Comparison of ENCODE assay signal across 10 cellular contexts in the genomic region with DNA sequence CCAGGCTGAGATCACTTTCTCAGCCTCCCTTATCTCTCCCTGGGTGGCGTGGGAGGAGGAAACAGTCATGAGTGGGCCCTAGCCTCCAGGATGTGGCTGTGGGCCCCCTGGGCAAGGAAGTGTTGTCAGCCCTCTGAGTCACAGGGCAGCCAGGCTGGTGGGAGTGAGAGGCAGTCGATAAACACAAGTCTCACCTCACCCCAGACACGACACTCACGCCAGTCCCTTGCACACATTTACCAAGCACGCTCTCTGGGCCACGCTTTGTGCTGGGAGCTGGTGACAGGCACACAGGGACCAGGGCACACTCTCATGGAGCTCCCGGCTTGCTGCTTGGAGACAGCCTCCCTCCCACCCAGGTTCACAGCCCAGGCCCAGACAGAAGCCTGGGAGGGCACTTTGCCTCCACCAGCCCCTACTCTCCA. TPM values are rescaled to one million over a fixed set of nuclear protein-coding genes. Genes with fewer than 3 reads are reported as not detected.
DNase-seq lines count a peak whose midpoint lies in the region; ATAC-seq lines count a peak whose summit lies in the region.
"Had no signal": no experiment of that assay in that cellular context is flagged by ENCODE, and none has a peak within 500 bp of the region (broad histone marks: within the 10 kb centered on the region; RNA-seq: fewer than 3 reads in every experiment).

No MANE protein-coding gene starts in this region.

- no peak overlapping the region for H4K8ac ChIP-seq in trophoblast cell (ENCODE audit: low read depth, low read length)

- no peak overlapping the region for H3K4ac ChIP-seq in trophoblast cell (ENCODE audit: low read depth, low read length)

- no peaks in the 10 kb centered on the region for H3K36me3 ChIP-seq in trophoblast cell (ENCODE audit: control insufficient read depth in 1 of 2, insufficient read depth in 2 of 2, low read length in 2 of 2)

- peaks cover 3 to 4% of the 10 kb centered on the region in 2 experiments for H3K4me1 ChIP-seq in trophoblast cell (ENCODE audit: control insufficient read depth in 1 of 2, insufficient read depth in 2 of 2, low read length in 2 of 2)

- no peak overlapping the region for H4K12ac ChIP-seq in trophoblast cell (ENCODE audit: low read depth, low read length)

- H3K9ac ChIP-seq in trophoblast cell (ENCODE audit: low read length) = no peak overlapping the region

- no peak overlapping the region for H3K18ac ChIP-seq in trophoblast cell (ENCODE audit: low read length)

- no peak overlapping the region for H3K27ac ChIP-seq in trophoblast cell (ENCODE audit: low read depth, low read length)

- H3K14ac ChIP-seq in trophoblast cell (ENCODE audit: low read length) = no peak overlapping the region

- no peak overlapping the region for H3K4me3 ChIP-seq in trophoblast cell (ENCODE audit: low read depth, low read length)

- no peak overlapping the region for H2AFZ ChIP-seq in trophoblast cell (ENCODE audit: insufficient read depth, low read length, poor library complexity)

- no peak overlapping the region for H3K23ac ChIP-seq in trophoblast cell (ENCODE audit: low read length)

- H2BK12ac ChIP-seq in trophoblast cell (ENCODE audit: low read length) = no peak overlapping the region

- WGBS in trophoblast cell (ENCODE audit: extremely low coverage, insufficient coverage, insufficient read length) = no CpG with 5 or more reads among the region's 7 CpGs

- H3K79me2 ChIP-seq in trophoblast cell (ENCODE audit: control insufficient read depth, insufficient read depth, low read length, poor library complexity) = no peaks in the 10 kb centered on the region

- peaks cover 4% of the 10 kb centered on the region for H3K9me3 ChIP-seq in trophoblast cell (ENCODE audit: insufficient read depth, low read depth, low read length)

- no peak overlapping the region for H3K4me2 ChIP-seq in trophoblast cell (ENCODE audit: low read length)

- ATAC-seq in HG03025 (IDR thresholded peaks at IDR 0.05; ENCODE audit: low FRiP score, unreplicated experiment) (no peak), HG02642 (IDR thresholded peaks at IDR 0.05; ENCODE audit: poor library complexity, unreplicated experiment) (no peak)

- H2AK5ac ChIP-seq in trophoblast cell (ENCODE audit: low read length) = no peak overlapping the region

- no peaks in the 10 kb centered on the region for H3K79me1 ChIP-seq in trophoblast cell (ENCODE audit: low read length)

- no peak overlapping the region for H2BK5ac ChIP-seq in trophoblast cell (ENCODE audit: low read depth, low read length, poor library complexity)

- H2BK120ac ChIP-seq in trophoblast cell (ENCODE audit: insufficient read depth, low read length, poor library complexity) = no peak overlapping the region

- DNase-seq in OCI-M1 (lab: John Stamatoyannopoulos, UW) (peak; percentile 44), kidney glomerular epithelial cell (lab: John Stamatoyannopoulos, UW) (peak; percentile 46), NCI-H1417 treated with DMSO at 0.1 percent for 48 hours (lab: John Stamatoyannopoulos, UW) (no peak), trophoblast cell (no peak)
- peak; percentile 40 for DNase-seq in activated T-cell treated with anti-CD3 and anti-CD28 coated beads, Interleukin-2, amount 50 U/mL, for 1 hour
- DNase-seq in stimulated activated CD8-positive, alpha-beta memory T cell treated with anti-CD3 and anti-CD28 coated beads, Interleukin-4, amount 100 ng/mL, for 4 hours (ENCODE audit: low read depth in 2 of 2, low spot score in 1 of 2) = peak; percentile 48 to 72
- DNase-seq: activated B cell treated with CpG ODN at 0.5 μM for 24 hours had no signal

- no peaks in the 10 kb centered on the region for H3K27me3 ChIP-seq in trophoblast cell (ENCODE audit: insufficient read depth, low read length)

- H4K91ac ChIP-seq in trophoblast cell (ENCODE audit: low read depth, low read length) = no peak overlapping the region

RNA-seq across cellular contexts. Expression of a gene that starts 1.9 kb away (rescaled TPM):
- polyA plus RNA-seq in trophoblast cell (2013) = not detected in 2 replicates
- polyA plus RNA-seq: liver had no signal

RNA-seq across cellular contexts. Expression of a gene that starts 12.7 kb away (rescaled TPM):
- 0.10 TPM in 1 of 2 replicates, not detected in the other for polyA plus RNA-seq in trophoblast cell (2013)

RNA-seq across cellular contexts. Expression of a gene that starts 22.1 kb away (rescaled TPM):
- polyA plus RNA-seq in trophoblast cell (2013) = not detected in 2 replicates

RNA-seq across cellular contexts. Expression of a gene that starts 40.1 kb away (rescaled TPM):
- not detected in 2 replicates for polyA plus RNA-seq in trophoblast cell (2013)
- polyA plus RNA-seq: liver had no signal

RNA-seq across cellular contexts. Expression of a gene that starts 58.9 kb away (rescaled TPM):
- not detected in 2 replicates for polyA plus RNA-seq in trophoblast cell (2013)
- polyA plus RNA-seq: liver had no signal

Comparison
In these comparisons a context has a peak if more than half of its experiments do, and no peak if none do; other contexts are left out.
1. DNase-seq: peak in OCI-M1 (single experiment), activated T-cell treated with anti-CD3 and anti-CD28 coated beads, Interleukin-2, amount 50 U/mL, for 1 hour (single experiment), kidney glomerular epithelial cell (single experiment) and stimulated activated CD8-positive, alpha-beta memory T cell treated with anti-CD3 and anti-CD28 coated beads, Interleukin-4, amount 100 ng/mL, for 4 hours (2 of 2); none in NCI-H1417 treated with DMSO at 0.1 percent for 48 hours (single experiment) and trophoblast cell (0 of 2).